ENCODE assay signal across 10 cellular contexts in genomic region chr2:70118798-70119454, GRCh38. TPM values are rescaled to one million over a fixed set of nuclear protein-coding genes. Genes with fewer than 3 reads are reported as not detected.
DNase-seq lines count a peak whose midpoint lies in the region; ATAC-seq and TF ChIP-seq lines count a peak whose summit lies in the region.
"Had no signal": no experiment of that assay in that cellular context is flagged by ENCODE, and none has a peak within 500 bp of the region (broad histone marks: within the 10 kb centered on the region; RNA-seq: fewer than 3 reads in every experiment).

No MANE protein-coding gene starts in this region.

- in situ Hi-C loops in GM13977 (cut with MboI; ENCODE audit: low pct_unique_long_range_greater_than_20kb, low sequenced_read_pairs, unreplicated experiment), result no loop called here

- H3K4me1 Mint-ChIP-seq in activated T-helper 1 cell treated with anti-CD3 and anti-CD28 coated beads, Interleukin-12 subunit alpha, Interleukin-12 subunit beta, Interleukin-2, Interleukin-4 antibody, amounts not matched to agents 30 ng/mL and 10 ng/mL and 1 ng/mL, durations not matched to agents 14 hours and 24 hours and 36 hours (ENCODE audit: low read depth), result peaks cover 52% of the 10 kb centered on the region
- H3K4me1 Mint-ChIP-seq in memory B cell, result peaks cover 38% of the 10 kb centered on the region

- TF ChIP-seq CTCF in GM13977 (IDR thresholded peaks at IDR 0.05; ENCODE audit: extremely low read depth, insufficient read depth, missing control alignments), result no peak

- DNase-seq in C1 segment of cervical spinal cord (lab: John Stamatoyannopoulos, UW), result peak in 8 of 14 donors; percentile 25 to 57 (median 34)
- DNase-seq in Jurkat, Clone E6-1 (ENCODE audit: low read depth, low spot score), result peak; percentile 71
- DNase-seq in activated T-helper 1 cell treated with anti-CD3 and anti-CD28 coated beads, Interleukin-12 subunit alpha, Interleukin-12 subunit beta, Interleukin-2, Interleukin-4 antibody, amounts not matched to agents 30 ng/mL and 10 ng/mL and 1 ng/mL, durations not matched to agents 14 hours and 24 hours and 36 hours (ENCODE audit: low spot score), result no peak
- DNase-seq in memory B cell (ENCODE audit: low spot score in 2 of 2), result no peak
- no peak for DNase-seq in GM13977 (ENCODE audit: low spot score)
- no peak for DNase-seq in glomerular visceral epithelial cell (ENCODE audit: extremely low spot score)
- no peak for DNase-seq in stimulated activated CD4-positive, alpha-beta T cell treated with anti-CD3 and anti-CD28 coated beads, Interleukin-4, amount 100 ng/mL, for 4 hours
- DNase-seq: activated CD4-positive, alpha-beta memory T cell treated with anti-CD3 and anti-CD28 coated beads for 36 hours; stimulated activated CD4-positive, alpha-beta T cell treated with anti-CD3 and anti-CD28 coated beads, Interleukin-4, amount 100 ng/mL, for 1 hour had no signal

- H3K27me3 Mint-ChIP-seq in activated T-helper 1 cell treated with anti-CD3 and anti-CD28 coated beads, Interleukin-12 subunit alpha, Interleukin-12 subunit beta, Interleukin-2, Interleukin-4 antibody, amounts not matched to agents 30 ng/mL and 10 ng/mL and 1 ng/mL, durations not matched to agents 14 hours and 24 hours and 36 hours (ENCODE audit: insufficient read depth), result no peaks in the 10 kb centered on the region
- H3K27me3 Mint-ChIP-seq in memory B cell, result no peaks in the 10 kb centered on the region
- H3K27me3 Mint-ChIP-seq: activated CD4-positive, alpha-beta memory T cell treated with anti-CD3 and anti-CD28 coated beads for 36 hours had no signal

- no peaks in the 10 kb centered on the region for H3K9me3 Mint-ChIP-seq in activated T-helper 1 cell treated with anti-CD3 and anti-CD28 coated beads, Interleukin-12 subunit alpha, Interleukin-12 subunit beta, Interleukin-2, Interleukin-4 antibody, amounts not matched to agents 30 ng/mL and 10 ng/mL and 1 ng/mL, durations not matched to agents 14 hours and 24 hours and 36 hours
- H3K9me3 Mint-ChIP-seq in memory B cell, result peaks cover 2% of the 10 kb centered on the region
- H3K9me3 Mint-ChIP-seq: activated CD4-positive, alpha-beta memory T cell treated with anti-CD3 and anti-CD28 coated beads for 36 hours had no signal

- ATAC-seq in memory B cell (ENCODE audit: low read depth) (no peak), HG03108 (IDR thresholded peaks at IDR 0.05; ENCODE audit: unreplicated experiment) (no peak)

- H3K4me3 Mint-ChIP-seq in activated T-helper 1 cell treated with anti-CD3 and anti-CD28 coated beads, Interleukin-12 subunit alpha, Interleukin-12 subunit beta, Interleukin-2, Interleukin-4 antibody, amounts not matched to agents 30 ng/mL and 10 ng/mL and 1 ng/mL, durations not matched to agents 14 hours and 24 hours and 36 hours, result no peak overlapping the region
- H3K4me3 Mint-ChIP-seq in memory B cell, result no peak overlapping the region
- H3K4me3 Mint-ChIP-seq: activated CD4-positive, alpha-beta memory T cell treated with anti-CD3 and anti-CD28 coated beads for 36 hours had no signal

- peaks cover 4% of the 10 kb centered on the region for H3K36me3 Mint-ChIP-seq in activated T-helper 1 cell treated with anti-CD3 and anti-CD28 coated beads, Interleukin-12 subunit alpha, Interleukin-12 subunit beta, Interleukin-2, Interleukin-4 antibody, amounts not matched to agents 30 ng/mL and 10 ng/mL and 1 ng/mL, durations not matched to agents 14 hours and 24 hours and 36 hours (ENCODE audit: low read depth)
- H3K36me3 Mint-ChIP-seq in memory B cell, result no peaks in the 10 kb centered on the region
- H3K36me3 Mint-ChIP-seq: activated CD4-positive, alpha-beta memory T cell treated with anti-CD3 and anti-CD28 coated beads for 36 hours had no signal

- peak overlapping the region; percentile 15 for H3K27ac Mint-ChIP-seq in activated T-helper 1 cell treated with anti-CD3 and anti-CD28 coated beads, Interleukin-12 subunit alpha, Interleukin-12 subunit beta, Interleukin-2, Interleukin-4 antibody, amounts not matched to agents 30 ng/mL and 10 ng/mL and 1 ng/mL, durations not matched to agents 14 hours and 24 hours and 36 hours
- peak overlapping the region; percentile 28 for H3K27ac Mint-ChIP-seq in memory B cell

- intact Hi-C loops in activated T-helper 1 cell treated with anti-CD3 and anti-CD28 coated beads, Interleukin-12 subunit alpha, Interleukin-12 subunit beta, Interleukin-2, Interleukin-4 antibody, amounts not matched to agents 30 ng/mL and 10 ng/mL and 1 ng/mL, durations not matched to agents 14 hours and 24 hours and 36 hours (cut with micrococcal nuclease), result no loop called here

- peak overlapping the region; percentile 32 for H3K4me3 ChIP-seq in Jurkat, Clone E6-1 (ENCODE audit: low read length)

RNA-seq across cellular contexts. Expression of gene PCBP1, which starts 31.6 kb away (rescaled TPM):
- 284 TPM for polyA plus RNA-seq in Jurkat, Clone E6-1 (2012; ENCODE audit: insufficient read depth, insufficient read length)
- total RNA-seq in activated T-helper 1 cell treated with anti-CD3 and anti-CD28 coated beads, Interleukin-12 subunit alpha, Interleukin-12 subunit beta, Interleukin-2, Interleukin-4 antibody, amounts not matched to agents 30 ng/mL and 10 ng/mL and 1 ng/mL, durations not matched to agents 14 hours and 24 hours and 36 hours, result 426 and 427 TPM in 2 replicates

Comparison
In these comparisons a context has a peak if more than half of its experiments do, and no peak if none do; other contexts are left out.
1. DNase-seq: peak in C1 segment of cervical spinal cord (8 of 14) and Jurkat, Clone E6-1 (single experiment); none in activated T-helper 1 cell treated with anti-CD3 and anti-CD28 coated beads, Interleukin-12 subunit alpha, Interleukin-12 subunit beta, Interleukin-2, Interleukin-4 antibody, amounts not matched to agents 30 ng/mL and 10 ng/mL and 1 ng/mL, durations not matched to agents 14 hours and 24 hours and 36 hours (single experiment), memory B cell (0 of 2), GM13977 (single experiment), glomerular visceral epithelial cell (single experiment) and stimulated activated CD4-positive, alpha-beta T cell treated with anti-CD3 and anti-CD28 coated beads, Interleukin-4, amount 100 ng/mL, for 4 hours (0 of 2).